ENCODE assay signal across 1 cellular context in the genomic region with DNA sequence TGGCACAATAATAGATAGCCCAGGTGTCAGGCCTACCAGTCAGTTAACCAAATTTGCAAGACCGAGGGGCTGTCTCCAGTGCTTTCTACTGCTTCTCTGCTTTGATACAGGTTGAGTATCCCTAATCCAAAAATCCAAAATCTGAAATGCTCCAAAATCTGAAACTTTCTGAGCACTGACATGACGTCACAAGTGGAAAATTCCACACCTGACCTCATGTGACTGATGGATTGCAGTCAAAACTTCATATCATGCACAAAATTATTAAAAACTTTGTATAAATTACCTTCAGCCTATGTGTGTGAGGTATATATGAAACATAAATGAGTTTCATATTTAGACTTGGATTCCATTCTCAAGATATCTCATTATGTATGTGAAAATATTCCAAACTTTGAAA.
TF ChIP-seq lines count a peak whose summit lies in the region.

No MANE protein-coding gene starts in this region.

TF ChIP-seq in SK-N-SH treated with all-trans-retinoic acid at 6 μM for 48 hours, 23 proteins besides CTCF, POLR2A, EP300 and RAD21 (continued from another document):
- TF ChIP-seq TSHZ2 (CRISPR knock-in tag; IDR thresholded peaks at IDR 0.05), result no peak
- TF ChIP-seq TCF4 (CRISPR knock-in tag; IDR thresholded peaks at IDR 0.05; ENCODE audit: borderline replicate concordance), result no peak
- no peak for TF ChIP-seq OSR1 (CRISPR knock-in tag; IDR thresholded peaks at IDR 0.05)
- no peak for TF ChIP-seq ZC3H10 (CRISPR knock-in tag; IDR thresholded peaks at IDR 0.05)
- no peak for TF ChIP-seq BACH2 (CRISPR knock-in tag; IDR thresholded peaks at IDR 0.05; ENCODE audit: borderline replicate concordance)
- TF ChIP-seq ZNF8 (CRISPR knock-in tag; IDR thresholded peaks at IDR 0.05), result no peak
- TF ChIP-seq CSDC2 (CRISPR knock-in tag; IDR thresholded peaks at IDR 0.05), result no peak
- TF ChIP-seq ZNF565 (CRISPR knock-in tag; conservative IDR thresholded peaks at IDR 0.05; ENCODE audit: low read depth), result no peak
- no peak for TF ChIP-seq GLIS3 (CRISPR knock-in tag; IDR thresholded peaks at IDR 0.05)
- TF ChIP-seq CSRNP3 (CRISPR knock-in tag; IDR thresholded peaks at IDR 0.05), result no peak
- TF ChIP-seq RARB (CRISPR knock-in tag; IDR thresholded peaks at IDR 0.05), result no peak
- TF ChIP-seq ZNF70 (CRISPR knock-in tag; IDR thresholded peaks at IDR 0.05), result no peak
- TF ChIP-seq ZFP30 (CRISPR knock-in tag; IDR thresholded peaks at IDR 0.05), result no peak
- TF ChIP-seq ISL1 (CRISPR knock-in tag; IDR thresholded peaks at IDR 0.05), result no peak
- TF ChIP-seq ARNTL (CRISPR knock-in tag; IDR thresholded peaks at IDR 0.05; ENCODE audit: borderline replicate concordance, low read depth), result no peak
TF ChIP-seq in SK-N-SH treated with all-trans-retinoic acid at 6 μM for 48 hours: peak in this region for 0.
